In genomic region chr18:172361-172760, GRCh38 we compare ENCODE assay signal across 17 cellular contexts. TPM values are rescaled to one million over a fixed set of nuclear protein-coding genes. Genes with fewer than 3 reads are reported as not detected.
DNase-seq lines count a peak whose midpoint lies in the region; ATAC-seq and TF ChIP-seq lines count a peak whose summit lies in the region.
"Had no signal": no experiment of that assay in that cellular context is flagged by ENCODE, and none has a peak within 500 bp of the region (broad histone marks: within the 10 kb centered on the region; RNA-seq: fewer than 3 reads in every experiment).

No MANE protein-coding gene starts in this region.

- DNase-seq in A673 (ENCODE audit: low spot score): peak; percentile 75
- no peak for DNase-seq in CD4-positive, alpha-beta T cell
- DNase-seq in NCI-H345 (lab: John Stamatoyannopoulos, UW): peak; percentile 81
- DNase-seq in COLO668 (lab: John Stamatoyannopoulos, UW; ENCODE audit: unreplicated experiment): no peak
- DNase-seq in CD1c-positive myeloid dendritic cell (ENCODE audit: extremely low spot score): no peak
- no peak for DNase-seq in NCI-H2227 treated with DMSO at 0.1 percent for 48 hours (lab: John Stamatoyannopoulos, UW)
- no peak for DNase-seq in lower lobe of right lung
- DNase-seq: AML-193; CD8-positive, alpha-beta T cell; COR-L47; DMS79; GDM1; HCEC 1CT had no signal

- H3K36me3 ChIP-seq in A673 (ENCODE audit: insufficient read depth, low read length, poor library complexity, severe bottlenecking): peaks cover 41% of the 10 kb centered on the region
- peaks cover 9% of the 10 kb centered on the region for H3K36me3 ChIP-seq in ectodermal cell (ENCODE audit: control insufficient read depth, insufficient read depth, low read length)
- peaks cover 54% of the 10 kb centered on the region for H3K36me3 ChIP-seq in lower lobe of right lung

- BruUV-seq in A673 (replicated peaks; lab: Mats Ljungman, UMichigan): no TSS peak

- H3K9me3 Mint-ChIP-seq in CD4-positive, alpha-beta T cell: no peaks in the 10 kb centered on the region
- H3K9me3 Mint-ChIP-seq: CD8-positive, alpha-beta T cell; GM23338 had no signal

- H3K4me1 ChIP-seq in A673 (ENCODE audit: insufficient read depth, low read length, poor library complexity, severe bottlenecking): peaks cover 8% of the 10 kb centered on the region
- no peaks in the 10 kb centered on the region for H3K4me1 ChIP-seq in ectodermal cell (ENCODE audit: control insufficient read depth, insufficient read depth, low read length)
- H3K4me1 ChIP-seq in lower lobe of right lung: no peaks in the 10 kb centered on the region

- TF ChIP-seq CTCF in A673 (conservative IDR thresholded peaks at IDR 0.05; ENCODE audit: low read depth, low read length) (no peak), lower lobe of right lung (IDR thresholded peaks at IDR 0.05) (no peak)
- no peak for TF ChIP-seq CTCF in CD4-positive, alpha-beta T cell (IDR thresholded peaks at IDR 0.05)

- H3K27me3 ChIP-seq in A673 (replicated peaks; ENCODE audit: insufficient read depth, low read depth, low read length, poor library complexity) (no peaks in the 10 kb centered on the region), ectodermal cell (ENCODE audit: control insufficient read depth, insufficient read depth, low read length, poor library complexity, severe bottlenecking) (no peaks in the 10 kb centered on the region), lower lobe of right lung (ENCODE audit: low read depth) (no peaks in the 10 kb centered on the region)
- H3K27me3 ChIP-seq in CD4-positive, alpha-beta T cell (ENCODE audit: control insufficient read depth, insufficient read depth, low read length): no peaks in the 10 kb centered on the region

- no peak for ATAC-seq in CD4-positive, alpha-beta T cell (ENCODE audit: poor library complexity)
- no peak for ATAC-seq in lower lobe of right lung
- ATAC-seq: CD8-positive, alpha-beta T cell; GM23338 had no signal

- POLR2A ChIA-PET in A673 (lab: Charles Lee; ENCODE audit: low non-redundant PET): no interaction called here
- POLR2A ChIA-PET in CD4-positive, alpha-beta T cell (lab: Charles Lee): no interaction called here

- H3K27me3 Mint-ChIP-seq in CD4-positive, alpha-beta T cell: no peaks in the 10 kb centered on the region

- no peaks in the 10 kb centered on the region for H3K9me3 ChIP-seq in A673 (ENCODE audit: low read depth, low read length, poor library complexity, severe bottlenecking)
- H3K9me3 ChIP-seq in CD4-positive, alpha-beta T cell (ENCODE audit: control insufficient read depth, low read length): no peaks in the 10 kb centered on the region
- no peaks in the 10 kb centered on the region for H3K9me3 ChIP-seq in ectodermal cell (ENCODE audit: control insufficient read depth, low read length)
- no peaks in the 10 kb centered on the region for H3K9me3 ChIP-seq in lower lobe of right lung

- CTCF ChIA-PET in A673 (lab: Charles Lee): no interaction called here
- CTCF ChIA-PET in CD4-positive, alpha-beta T cell (lab: Charles Lee): no interaction called here

- peaks cover 67% of the 10 kb centered on the region for H3K36me3 Mint-ChIP-seq in CD4-positive, alpha-beta T cell (ENCODE audit: low read depth)

- intact Hi-C loops in A673 (cut with micrococcal nuclease; ENCODE audit: unreplicated experiment): no loop called here
- intact Hi-C loops in CD4-positive, alpha-beta T cell (cut with DNase I, micrococcal nuclease): no loop called here
- intact Hi-C loops in lower lobe of right lung (cut with DNase I): no loop called here

- H3K27ac ChIP-seq in A673 (ENCODE audit: low read depth, low read length, poor library complexity, severe bottlenecking) (peak overlapping the region; percentile 51), ectodermal cell (ENCODE audit: insufficient read depth, low read depth, low read length, poor library complexity, severe bottlenecking) (peak overlapping the region; percentile 50), lower lobe of right lung (no peak overlapping the region)
- H3K27ac ChIP-seq in CD4-positive, alpha-beta T cell (ENCODE audit: low read depth, low read length): no peak overlapping the region
- H3K27ac ChIP-seq: C4-2B, HL-60 had no signal

- peak overlapping the region; percentile 42 for H3K27ac Mint-ChIP-seq in CD4-positive, alpha-beta T cell
- H3K27ac Mint-ChIP-seq: GM23338 had no signal

- H3K4me1 Mint-ChIP-seq in CD4-positive, alpha-beta T cell (ENCODE audit: low read depth): peaks cover 25% of the 10 kb centered on the region
- H3K4me1 Mint-ChIP-seq: GM23338 had no signal

- WGBS in ectodermal cell, 2 experiments: 49 to 55% methylated on average over 5 of the region's 5 CpGs

- H3K4me3 ChIP-seq in A673 (ENCODE audit: low read depth, low read length, poor library complexity, severe bottlenecking): no peak overlapping the region
- no peak overlapping the region for H3K4me3 ChIP-seq in ectodermal cell (ENCODE audit: insufficient read depth, low read depth, low read length)
- H3K4me3 ChIP-seq in lower lobe of right lung: no peak overlapping the region
- H3K4me3 ChIP-seq: GM23338 had no signal

- H3K4me3 Mint-ChIP-seq in CD4-positive, alpha-beta T cell: no peak overlapping the region
- H3K4me3 Mint-ChIP-seq: CD8-positive, alpha-beta T cell; GM23338 had no signal

RNA-seq across cellular contexts. Expression of gene USP14, which starts 14.0 kb away (rescaled TPM):
- total RNA-seq in A673 (2021) (134 and 148 TPM in 2 replicates), lower lobe of right lung (43.2 TPM)
- 10 to 100 TPM; 51.3 to 56.2 TPM for total RNA-seq in CD4-positive, alpha-beta T cell
- polyA plus RNA-seq in ectodermal cell (2013, experiment 1 of 4): 103 TPM
- polyA plus RNA-seq in ectodermal cell (2013, experiment 2 of 4): 105 TPM
- 77.5 TPM for polyA plus RNA-seq in ectodermal cell (2013, experiment 3 of 4)
- polyA plus RNA-seq in ectodermal cell (2013, experiment 4 of 4): 82.1 TPM

Comparison
In these comparisons a context has a peak if more than half of its experiments do, and no peak if none do; other contexts are left out.
1. DNase-seq: peak in A673 (single experiment) and NCI-H345 (single experiment); none in CD4-positive, alpha-beta T cell (0 of 10), COLO668 (single experiment), CD1c-positive myeloid dendritic cell (single experiment), NCI-H2227 treated with DMSO at 0.1 percent for 48 hours (single experiment) and lower lobe of right lung (single experiment).
2. H3K27ac ChIP-seq: peak in A673 (single experiment) and ectodermal cell (single experiment); none in CD4-positive, alpha-beta T cell (single experiment) and lower lobe of right lung (single experiment).